In the genomic region with DNA sequence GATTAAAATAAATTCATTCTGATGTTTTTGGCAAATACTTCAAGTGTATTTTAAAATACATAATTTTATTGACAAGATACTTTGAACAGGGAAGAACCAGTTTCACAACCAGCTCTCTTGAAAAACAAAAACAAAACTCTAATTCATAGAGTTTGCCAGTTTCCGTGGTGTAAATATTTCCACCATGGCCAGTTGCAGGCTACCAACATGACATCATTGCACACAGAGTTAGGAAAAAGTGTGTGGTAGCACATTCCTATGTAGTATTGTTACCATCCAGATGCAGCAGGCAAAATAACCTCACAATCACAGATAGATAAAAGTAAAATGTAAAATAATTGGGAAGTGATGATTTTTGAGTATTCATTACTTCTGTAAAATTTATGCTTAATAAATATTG, we compare ENCODE assay signal across 27 cellular contexts. TPM values are rescaled to one million over a fixed set of nuclear protein-coding genes. Genes with fewer than 3 reads are reported as not detected.
A peak's percentile ranks its signal among the peaks of the same experiment; 100 is the strongest.
DNase-seq lines count a peak whose midpoint lies in the region; ATAC-seq and TF ChIP-seq lines count a peak whose summit lies in the region.
"Had no signal": no experiment of that assay in that cellular context is flagged by ENCODE, and none has a peak within 500 bp of the region (broad histone marks: within the 10 kb centered on the region; RNA-seq: fewer than 3 reads in every experiment).

No MANE protein-coding gene starts in this region.

- no peak overlapping the region for H2BK12ac ChIP-seq in mesenchymal stem cell (ENCODE audit: low read length in 2 of 2)

- H2BK15ac ChIP-seq in mesenchymal stem cell (ENCODE audit: low read depth, poor library complexity, severe bottlenecking), result no peak overlapping the region

- no peak overlapping the region for H2AFZ ChIP-seq in mesenchymal stem cell (ENCODE audit: low read depth, low read length)

- H2BK120ac ChIP-seq in mesenchymal stem cell (ENCODE audit: low read depth, low read length), result no peak overlapping the region

- no peak overlapping the region for H3K14ac ChIP-seq in mesenchymal stem cell (ENCODE audit: low read length in 2 of 2)

- H2AK5ac ChIP-seq in mesenchymal stem cell (ENCODE audit: low read length, severe bottlenecking), result no peak overlapping the region

- no peak overlapping the region for H3K18ac ChIP-seq in mesenchymal stem cell (ENCODE audit: low read depth in 1 of 2, low read length in 2 of 2)

- H3K4me2 ChIP-seq in mesenchymal stem cell (ENCODE audit: low read length, poor library complexity, severe bottlenecking), result no peak overlapping the region

- no CpG with 5 or more reads among the region's 1 CpG for WGBS in mesenchymal stem cell

- H3K9ac ChIP-seq in mesenchymal stem cell (ENCODE audit: low read length), result no peak overlapping the region

- TF ChIP-seq CTCF in AG10803 (conservative IDR thresholded peaks at IDR 0.05; ENCODE audit: low read length), result no peak

- no peak for ATAC-seq in GM19452 (IDR thresholded peaks at IDR 0.05; ENCODE audit: unreplicated experiment)
- ATAC-seq: CD8-positive, alpha-beta T cell; effector memory CD8-positive, alpha-beta T cell; esophagus mucosa; left lung; natural killer cell; pancreas had no signal

- no peaks in the 10 kb centered on the region for H3K9me3 ChIP-seq in mesenchymal stem cell (ENCODE audit: control insufficient read depth, low read length)
- H3K9me3 ChIP-seq: breast epithelium, left lung, pancreas, right atrium auricular region, spleen, transverse colon had no signal

- H3K36me3 ChIP-seq in mesenchymal stem cell (ENCODE audit: control insufficient read depth in 1 of 2, insufficient read depth in 2 of 2, low read depth in 1 of 2, low read length in 2 of 2), result peaks cover 0 to 3% of the 10 kb centered on the region in 2 experiments
- H3K36me3 ChIP-seq: breast epithelium, left lung, pancreas, right atrium auricular region, spleen, transverse colon had no signal

- H3K79me1 ChIP-seq in mesenchymal stem cell (replicated peaks; ENCODE audit: low read length, poor library complexity, severe bottlenecking), result peaks cover 13% of the 10 kb centered on the region

- H3K23ac ChIP-seq in mesenchymal stem cell (ENCODE audit: low read length in 2 of 2), result no peak overlapping the region

- H3K4me3 ChIP-seq in AG10803 (ENCODE audit: low read length) (no peak overlapping the region), mesenchymal stem cell (ENCODE audit: insufficient read depth in 1 of 2, low read depth in 1 of 2, low read length in 2 of 2) (no peak overlapping the region)
- H3K4me3 ChIP-seq: breast epithelium, left lung, pancreas, right atrium auricular region, spleen, transverse colon had no signal

- DNase-seq in AG10803 (ENCODE audit: low read depth) (peak; percentile 69), LHCN-M2 (ENCODE audit: low read depth) (peak; percentile 22), dermis blood vessel endothelial cell (peak; percentile 17), mesenchymal stem cell (peak; percentile 80), GM19240 (ENCODE audit: insufficient read length, low spot score) (no peak), NCI-H2196 (lab: John Stamatoyannopoulos, UW; ENCODE audit: unreplicated experiment) (no peak), NCI-H2227 treated with DMSO at 0.1 percent for 48 hours (lab: John Stamatoyannopoulos, UW) (no peak)
- DNase-seq: 8988T; activated B cell treated with CpG ODN at 0.5 μM for 24 hours; activated CD4-positive, alpha-beta T cell treated with anti-CD3 and anti-CD28 coated beads, Interleukin-2, amount 50 U/mL, for 4 hours; activated naive CD4-positive, alpha-beta T cell treated with Interleukin-2 at 50 U/mL for 16 hours; CD8-positive, alpha-beta T cell; effector memory CD8-positive, alpha-beta T cell; Karpas-422; left lung; natural killer cell; NCI-H1694; NCI-H524; pancreas; SHP77 treated with DMSO at 0.1 percent for 48 hours; spleen; transverse colon had no signal

- H3K4ac ChIP-seq in mesenchymal stem cell (ENCODE audit: low read depth in 1 of 2, low read length in 2 of 2), result no peak overlapping the region

- H3K27me3 ChIP-seq in mesenchymal stem cell (ENCODE audit: control insufficient read depth in 1 of 2, insufficient read depth in 1 of 2, low read length in 2 of 2), result no peaks in the 10 kb centered on the region
- H3K27me3 ChIP-seq: breast epithelium, left lung, pancreas, right atrium auricular region, spleen, transverse colon had no signal

- no peak overlapping the region for H3K27ac ChIP-seq in mesenchymal stem cell (ENCODE audit: low read length, poor library complexity, severe bottlenecking)
- H3K27ac ChIP-seq: breast epithelium, left lung, pancreas, right atrium auricular region, spleen, transverse colon had no signal

- H3K4me1 ChIP-seq in mesenchymal stem cell (ENCODE audit: control insufficient read depth, insufficient read depth, low read depth, low read length), result peaks cover 21% of the 10 kb centered on the region
- H3K4me1 ChIP-seq: breast epithelium had no signal

- H4K91ac ChIP-seq in mesenchymal stem cell (ENCODE audit: low read length), result no peak overlapping the region

- H4K8ac ChIP-seq in mesenchymal stem cell (ENCODE audit: low read length), result no peak overlapping the region

- H2BK5ac ChIP-seq in mesenchymal stem cell (ENCODE audit: low read depth, low read length, poor library complexity, severe bottlenecking), result no peak overlapping the region

RNA-seq across cellular contexts. Expression of gene RNF113B, which starts 7.7 kb away (rescaled TPM):
- total RNA-seq in LHCN-M2 (2014; rRNA removed) (not detected in 2 replicates), dermis blood vessel endothelial cell (not detected in 2 replicates)
- 0.04 TPM for polyA plus RNA-seq in LHCN-M2 (2012)
- not detected for polyA plus RNA-seq in mesenchymal stem cell (2013, experiment 1 of 2)
- polyA plus RNA-seq in mesenchymal stem cell (2013, experiment 2 of 2), result not detected
- total RNA-seq: activated B cell treated with CpG ODN at 0.5 μM for 24 hours; breast epithelium; CD8-positive, alpha-beta T cell; esophagus mucosa; left lung; natural killer cell; pancreas; right atrium auricular region; spleen; transverse colon had no signal
- polyA plus RNA-seq: adipose tissue, pancreas, spleen had no signal

RNA-seq across cellular contexts. Expression of gene FARP1, which starts 41.9 kb away (rescaled TPM):
- total RNA-seq in LHCN-M2 (2014; rRNA removed) (12.4 and 15.8 TPM in 2 replicates), dermis blood vessel endothelial cell (17.2 and 27.0 TPM in 2 replicates)
- polyA plus RNA-seq in LHCN-M2 (2012), result 54.2 TPM
- 266 TPM for polyA plus RNA-seq in mesenchymal stem cell (2013, experiment 1 of 2)
- polyA plus RNA-seq in mesenchymal stem cell (2013, experiment 2 of 2), result 270 TPM

Comparison
In these comparisons a context has a peak if more than half of its experiments do, and no peak if none do; other contexts are left out.
1. DNase-seq: peak in AG10803 (single experiment), LHCN-M2 (single experiment), dermis blood vessel endothelial cell (single experiment) and mesenchymal stem cell (single experiment); none in GM19240 (single experiment), NCI-H2196 (single experiment) and NCI-H2227 treated with DMSO at 0.1 percent for 48 hours (single experiment).